20 cellular contexts compared by ENCODE assay signal in the genomic region with DNA sequence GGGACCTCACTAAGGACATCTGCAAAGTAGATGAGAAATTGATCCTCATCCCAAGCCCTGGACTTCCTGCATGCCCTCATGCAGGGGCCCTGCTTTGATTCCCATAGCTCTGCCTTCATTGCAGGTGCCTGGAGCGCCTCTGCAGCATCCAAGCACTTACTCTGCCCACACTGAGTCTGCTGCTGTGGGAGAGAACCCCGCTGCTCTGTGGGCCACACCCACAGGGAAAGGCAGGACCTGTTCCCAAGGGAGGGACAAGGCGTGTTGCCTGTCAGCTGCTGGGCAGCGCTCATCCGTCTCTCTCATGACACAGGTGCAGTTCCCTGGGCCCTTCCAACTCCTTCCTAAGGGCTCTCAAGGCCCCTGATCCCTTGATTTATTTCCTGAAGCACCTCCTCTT.
"Had no signal": no experiment of that assay in that cellular context is flagged by ENCODE, and none has a peak within 500 bp of the region (broad histone marks: within the 10 kb centered on the region; RNA-seq: fewer than 3 reads in every experiment).

No MANE protein-coding gene starts in this region.

- H3K9me3 ChIP-seq: ascending aorta, gastroesophageal sphincter, heart left ventricle, ovary, prostate gland, spleen, thoracic aorta, vagina had no signal

- H3K4me1 ChIP-seq: ascending aorta, gastroesophageal sphincter, heart left ventricle, prostate gland, spleen, vagina had no signal

- H3K4me3 ChIP-seq: ascending aorta, gastroesophageal sphincter, heart left ventricle, ovary, prostate gland, spleen, thoracic aorta, vagina had no signal

- H3K27ac ChIP-seq: ascending aorta, brain microvascular endothelial cell, gastroesophageal sphincter, heart left ventricle, ovary, prostate gland, spleen, thoracic aorta, vagina had no signal

- DNase-seq: activated B cell treated with CpG ODN at 0.5 μM for 24 hours; activated CD4-positive, alpha-beta T cell treated with anti-CD3 and anti-CD28 coated beads for 36 hours; activated CD4-positive, alpha-beta T cell treated with anti-CD3 and anti-CD28 coated beads, Interleukin-2, amount 50 U/mL, for 4 hours; activated CD8-positive, alpha-beta memory T cell treated with anti-CD3 and anti-CD28 coated beads for 24 hours; activated CD8-positive, alpha-beta memory T cell treated with anti-CD3 and anti-CD28 coated beads, Interleukin-2, amount 50 U/mL, for 4 hours; activated T-cell treated with anti-CD3 and anti-CD28 coated beads, Interleukin-2, amount 50 U/mL, for 24 hours; brain microvascular endothelial cell; effector memory CD4-positive, alpha-beta T cell; heart left ventricle; left ventricle myocardium superior; mammary epithelial cell; ovary; spleen; stimulated activated CD4-positive, alpha-beta T cell treated with anti-CD3 and anti-CD28 coated beads, Interleukin-4, amount 100 ng/mL, for 1 hour; stimulated activated naive CD4-positive, alpha-beta T cell treated with Interleukin-2 at 50 U/mL for 16 hours had no signal

- H3K36me3 ChIP-seq: ascending aorta, brain microvascular endothelial cell, gastroesophageal sphincter, heart left ventricle, ovary, prostate gland, spleen, thoracic aorta, vagina had no signal

- H3K27me3 ChIP-seq: ascending aorta, brain microvascular endothelial cell, gastroesophageal sphincter, heart left ventricle, ovary, spleen, vagina had no signal
